26 cellular contexts compared by ENCODE assay signal in genomic region chr16:53489754-53490153, GRCh38. TPM values are rescaled to one million over a fixed set of nuclear protein-coding genes. Genes with fewer than 3 reads are reported as not detected.
DNase-seq lines count a peak whose midpoint lies in the region; ATAC-seq and TF ChIP-seq lines count a peak whose summit lies in the region.
"Had no signal": no experiment of that assay in that cellular context is flagged by ENCODE, and none has a peak within 500 bp of the region (broad histone marks: within the 10 kb centered on the region; RNA-seq: fewer than 3 reads in every experiment).

No MANE protein-coding gene starts in this region.

- H3K27ac ChIP-seq in vagina (no peak overlapping the region), neural progenitor cell (no peak overlapping the region)
- H3K27ac ChIP-seq: body of pancreas, SJSA1 had no signal

- intact Hi-C loops in activated CD4-positive, alpha-beta T cell treated with anti-CD3 and anti-CD28 coated beads for 36 hours (cut with DNase I, micrococcal nuclease): no loop called here
- intact Hi-C loops in natural killer cell (cut with micrococcal nuclease): no loop called here
- intact Hi-C loops in vagina (cut with DNase I): no loop called here

- peaks cover 5% of the 10 kb centered on the region for H4K20me1 ChIP-seq in neural progenitor cell (ENCODE audit: low read depth)

- no peak for DNase-seq in activated CD4-positive, alpha-beta T cell treated with anti-CD3 and anti-CD28 coated beads for 36 hours
- DNase-seq in activated CD4-positive, alpha-beta T cell treated with anti-CD3 and anti-CD28 coated beads for 4 hours: no peak
- DNase-seq in natural killer cell (no peak), immature natural killer cell (no peak), vagina (ENCODE audit: extremely low spot score in 2 of 2) (no peak), neural progenitor cell (ENCODE audit: low spot score) (no peak)
- no peak for DNase-seq in natural killer cell treated with Interleukin-12 subunit alpha and Interleukin-12 subunit beta and Interleukin-15 and Interleukin-18, amount 100 ng/mL, for 72 hours (ENCODE audit: low spot score)
- DNase-seq in stimulated activated effector memory CD8-positive, alpha-beta T cell treated with anti-CD3 and anti-CD28 coated beads, Interleukin-12 subunit alpha, Interleukin-12 subunit beta, amount 100 ng/mL, for 72 hours (ENCODE audit: low spot score in 2 of 2): no peak
- DNase-seq: 8988T; activated CD4-positive, CD25-positive, alpha-beta regulatory T cell treated with anti-CD3 and anti-CD28 coated beads, Interleukin-2, amount 50 U/mL, for 72 hours; body of pancreas; DMS 273 treated with DMSO at 0.1 percent for 48 hours; EL; HCEC 1CT; KBM-7; kidney; MG63; NCI-H2029 treated with DMSO at 0.1 percent for 48 hours; NCI-H69; nucleus accumbens; stimulated activated naive CD8-positive, alpha-beta T cell treated with anti-CD3 and anti-CD28 coated beads, Interleukin-15, amount 100 ng/mL, for 72 hours; T-helper 1 cell; thyroid gland had no signal

- H3K4me1 ChIP-seq in vagina (no peaks in the 10 kb centered on the region), neural progenitor cell (no peaks in the 10 kb centered on the region)
- H3K4me1 ChIP-seq: body of pancreas, SJSA1, thyroid gland had no signal

- peak overlapping the region; percentile 72 for H3K27ac Mint-ChIP-seq in activated CD4-positive, alpha-beta T cell treated with anti-CD3 and anti-CD28 coated beads for 36 hours
- H3K27ac Mint-ChIP-seq in natural killer cell (peak overlapping the region; percentile 45 to 55), immature natural killer cell (peak overlapping the region; percentile 12 to 83 (median 48)), neural progenitor cell (no peak overlapping the region)
- peak overlapping the region in 1 of 2 donors; percentile 41 for H3K27ac Mint-ChIP-seq in natural killer cell treated with Interleukin-12 subunit alpha and Interleukin-12 subunit beta and Interleukin-15 and Interleukin-18, amount 100 ng/mL, for 72 hours
- peak overlapping the region; percentile 45 for H3K27ac Mint-ChIP-seq in stimulated activated effector memory CD8-positive, alpha-beta T cell treated with anti-CD3 and anti-CD28 coated beads, Interleukin-12 subunit alpha, Interleukin-12 subunit beta, amount 100 ng/mL, for 72 hours
- H3K27ac Mint-ChIP-seq: activated T-helper 1 cell treated with anti-CD3 and anti-CD28 coated beads, Interleukin-12 subunit alpha, Interleukin-12 subunit beta, Interleukin-2, Interleukin-4 antibody, amounts not matched to agents 30 ng/mL and 10 ng/mL and 1 ng/mL, durations not matched to agents 14 hours and 24 hours and 36 hours; stimulated activated naive CD8-positive, alpha-beta T cell treated with anti-CD3 and anti-CD28 coated beads, Interleukin-15, amount 100 ng/mL, for 72 hours had no signal

- H3K9ac ChIP-seq in neural progenitor cell: no peak overlapping the region

- H3K4me3 Mint-ChIP-seq in activated CD4-positive, alpha-beta T cell treated with anti-CD3 and anti-CD28 coated beads for 36 hours: no peak overlapping the region
- H3K4me3 Mint-ChIP-seq in natural killer cell (no peak overlapping the region), immature natural killer cell (no peak overlapping the region), neural progenitor cell (no peak overlapping the region)
- H3K4me3 Mint-ChIP-seq in natural killer cell treated with Interleukin-12 subunit alpha and Interleukin-12 subunit beta and Interleukin-15 and Interleukin-18, amount 100 ng/mL, for 72 hours: no peak overlapping the region
- no peak overlapping the region for H3K4me3 Mint-ChIP-seq in stimulated activated effector memory CD8-positive, alpha-beta T cell treated with anti-CD3 and anti-CD28 coated beads, Interleukin-12 subunit alpha, Interleukin-12 subunit beta, amount 100 ng/mL, for 72 hours
- H3K4me3 Mint-ChIP-seq: activated T-helper 1 cell treated with anti-CD3 and anti-CD28 coated beads, Interleukin-12 subunit alpha, Interleukin-12 subunit beta, Interleukin-2, Interleukin-4 antibody, amounts not matched to agents 30 ng/mL and 10 ng/mL and 1 ng/mL, durations not matched to agents 14 hours and 24 hours and 36 hours; stimulated activated naive CD8-positive, alpha-beta T cell treated with anti-CD3 and anti-CD28 coated beads, Interleukin-15, amount 100 ng/mL, for 72 hours had no signal

- TF ChIP-seq CTCF in natural killer cell (IDR thresholded peaks at IDR 0.05) (no peak), vagina (IDR thresholded peaks at IDR 0.05) (no peak), neural progenitor cell (IDR thresholded peaks at IDR 0.05) (no peak)

- no peak overlapping the region for H3K4me2 ChIP-seq in neural progenitor cell

- H3F3A ChIP-seq in neural progenitor cell (ENCODE audit: low read depth): no peaks in the 10 kb centered on the region

- H3K36me3 ChIP-seq in vagina: peaks cover 0 to 59% of the 10 kb centered on the region in 2 donors
- H3K36me3 ChIP-seq in neural progenitor cell: peaks cover 33% of the 10 kb centered on the region

- TF ChIP-seq POLR2A in vagina (IDR thresholded peaks at IDR 0.05): no peak

- POLR2A ChIA-PET in activated CD4-positive, alpha-beta T cell treated with anti-CD3 and anti-CD28 coated beads for 36 hours (lab: Charles Lee): interaction anchor here (0.7 to 0.8 kb wide), 2 partner anchors 12 to 112 kb away, joined by 4 to 5 read pairs; no protein-coding TSS in a partner anchor

- H3K27me3 Mint-ChIP-seq in activated CD4-positive, alpha-beta T cell treated with anti-CD3 and anti-CD28 coated beads for 36 hours: no peaks in the 10 kb centered on the region
- H3K27me3 Mint-ChIP-seq in natural killer cell (ENCODE audit: low read depth in 2 of 2): no peaks in the 10 kb centered on the region
- no peaks in the 10 kb centered on the region for H3K27me3 Mint-ChIP-seq in natural killer cell treated with Interleukin-12 subunit alpha and Interleukin-12 subunit beta and Interleukin-15 and Interleukin-18, amount 100 ng/mL, for 72 hours
- H3K27me3 Mint-ChIP-seq in immature natural killer cell (ENCODE audit: low read depth in 3 of 3): no peaks in the 10 kb centered on the region
- H3K27me3 Mint-ChIP-seq in neural progenitor cell (ENCODE audit: insufficient read depth, low read depth): no peaks in the 10 kb centered on the region
- H3K27me3 Mint-ChIP-seq: stimulated activated naive CD8-positive, alpha-beta T cell treated with anti-CD3 and anti-CD28 coated beads, Interleukin-15, amount 100 ng/mL, for 72 hours had no signal

- no peaks in the 10 kb centered on the region for H3K79me2 ChIP-seq in neural progenitor cell (ENCODE audit: low read depth)

- H3K4me3 ChIP-seq in vagina (no peak overlapping the region), neural progenitor cell (no peak overlapping the region)
- H3K4me3 ChIP-seq: body of pancreas, GM12878, MG63, SJSA1, thyroid gland had no signal

- H3K27me3 ChIP-seq in vagina (no peaks in the 10 kb centered on the region), neural progenitor cell (no peaks in the 10 kb centered on the region)
- H3K27me3 ChIP-seq: body of pancreas, MG63, SJSA1, thyroid gland had no signal

- H2AFZ ChIP-seq in neural progenitor cell (replicated peaks): no peak overlapping the region

- peaks cover 9% of the 10 kb centered on the region for H3K9me3 Mint-ChIP-seq in activated CD4-positive, alpha-beta T cell treated with anti-CD3 and anti-CD28 coated beads for 36 hours (ENCODE audit: low read depth)
- H3K9me3 Mint-ChIP-seq in natural killer cell (peaks cover 2 to 3% of the 10 kb centered on the region in 2 donors), immature natural killer cell (peaks cover 0 to 11% (median 7%) of the 10 kb centered on the region in 6 donors), neural progenitor cell (peaks cover 2% of the 10 kb centered on the region)
- no peaks in the 10 kb centered on the region for H3K9me3 Mint-ChIP-seq in natural killer cell treated with Interleukin-12 subunit alpha and Interleukin-12 subunit beta and Interleukin-15 and Interleukin-18, amount 100 ng/mL, for 72 hours
- H3K9me3 Mint-ChIP-seq in stimulated activated effector memory CD8-positive, alpha-beta T cell treated with anti-CD3 and anti-CD28 coated beads, Interleukin-12 subunit alpha, Interleukin-12 subunit beta, amount 100 ng/mL, for 72 hours: no peaks in the 10 kb centered on the region

- peaks cover 66% of the 10 kb centered on the region for H3K36me3 Mint-ChIP-seq in activated CD4-positive, alpha-beta T cell treated with anti-CD3 and anti-CD28 coated beads for 36 hours (ENCODE audit: low read depth)
- H3K36me3 Mint-ChIP-seq in natural killer cell (peaks cover 49% of the 10 kb centered on the region), immature natural killer cell (peaks cover 51 to 81% (median 58%) of the 10 kb centered on the region in 3 donors), neural progenitor cell (peaks cover 51% of the 10 kb centered on the region)
- peaks cover 55% of the 10 kb centered on the region for H3K36me3 Mint-ChIP-seq in natural killer cell treated with Interleukin-12 subunit alpha and Interleukin-12 subunit beta and Interleukin-15 and Interleukin-18, amount 100 ng/mL, for 72 hours
- peaks cover 100% of the 10 kb centered on the region for H3K36me3 Mint-ChIP-seq in stimulated activated effector memory CD8-positive, alpha-beta T cell treated with anti-CD3 and anti-CD28 coated beads, Interleukin-12 subunit alpha, Interleukin-12 subunit beta, amount 100 ng/mL, for 72 hours

- H3K9me3 ChIP-seq in vagina (no peaks in the 10 kb centered on the region), neural progenitor cell (ENCODE audit: low read depth) (no peaks in the 10 kb centered on the region)
- H3K9me3 ChIP-seq: body of pancreas, MG63, SJSA1, thyroid gland had no signal

- ATAC-seq in activated CD4-positive, alpha-beta T cell treated with anti-CD3 and anti-CD28 coated beads for 36 hours: no peak
- no peak for ATAC-seq in natural killer cell
- no peak for ATAC-seq in natural killer cell treated with Interleukin-12 subunit alpha and Interleukin-12 subunit beta and Interleukin-15 and Interleukin-18, amount 100 ng/mL, for 72 hours
- ATAC-seq in stimulated activated effector memory CD8-positive, alpha-beta T cell treated with anti-CD3 and anti-CD28 coated beads, Interleukin-12 subunit alpha, Interleukin-12 subunit beta, amount 100 ng/mL, for 72 hours: no peak
- ATAC-seq: body of pancreas; GM12878; stimulated activated naive CD8-positive, alpha-beta T cell treated with anti-CD3 and anti-CD28 coated beads, Interleukin-15, amount 100 ng/mL, for 72 hours had no signal

- H3K4me1 Mint-ChIP-seq in activated CD4-positive, alpha-beta T cell treated with anti-CD3 and anti-CD28 coated beads for 36 hours: peaks cover 26% of the 10 kb centered on the region
- H3K4me1 Mint-ChIP-seq in natural killer cell (peaks cover 10 to 15% of the 10 kb centered on the region in 2 donors), immature natural killer cell (peaks cover 3 to 46% of the 10 kb centered on the region in 2 donors), neural progenitor cell (no peaks in the 10 kb centered on the region)
- H3K4me1 Mint-ChIP-seq in natural killer cell treated with Interleukin-12 subunit alpha and Interleukin-12 subunit beta and Interleukin-15 and Interleukin-18, amount 100 ng/mL, for 72 hours (ENCODE audit: low read depth in 2 of 2): peaks cover 6 to 8% of the 10 kb centered on the region in 2 donors
- H3K4me1 Mint-ChIP-seq in stimulated activated effector memory CD8-positive, alpha-beta T cell treated with anti-CD3 and anti-CD28 coated beads, Interleukin-12 subunit alpha, Interleukin-12 subunit beta, amount 100 ng/mL, for 72 hours: no peaks in the 10 kb centered on the region

- CTCF ChIA-PET in activated CD4-positive, alpha-beta T cell treated with anti-CD3 and anti-CD28 coated beads for 36 hours (lab: Charles Lee): no interaction called here

RNA-seq across cellular contexts. Expression of gene AKTIP, which starts 13.3 kb away (rescaled TPM):
- 10 to 100 TPM; 22.7 to 25.9 TPM for total RNA-seq in activated CD4-positive, alpha-beta T cell treated with anti-CD3 and anti-CD28 coated beads for 36 hours
- total RNA-seq in natural killer cell (10 to 100 TPM; 22.0 to 33.2 (median 23.2) TPM), vagina (32.2 TPM), neural progenitor cell (ENCODE audit: low replicate concordance) (21.4 and 24.0 TPM in 2 replicates)
- 10 to 100 TPM; 28.0 to 30.2 TPM for total RNA-seq in natural killer cell treated with Interleukin-12 subunit alpha and Interleukin-12 subunit beta and Interleukin-15 and Interleukin-18, amount 100 ng/mL, for 72 hours
- polyA plus RNA-seq in immature natural killer cell: 10 to 100 TPM; 23.3 to 32.0 (median 30.9) TPM

RNA-seq across cellular contexts. Expression of gene RBL2, which starts 55.5 kb away (rescaled TPM):
- 10 to 100 TPM; 65.6 to 67.6 TPM for total RNA-seq in activated CD4-positive, alpha-beta T cell treated with anti-CD3 and anti-CD28 coated beads for 36 hours
- total RNA-seq in natural killer cell (100 to 1,000 TPM; 140 to 222 (median 175) TPM), vagina (101 TPM), neural progenitor cell (ENCODE audit: low replicate concordance) (44.9 and 58.1 TPM in 2 replicates)
- 10 to 100 TPM; 45.0 to 46.0 TPM for total RNA-seq in natural killer cell treated with Interleukin-12 subunit alpha and Interleukin-12 subunit beta and Interleukin-15 and Interleukin-18, amount 100 ng/mL, for 72 hours
- 100 to 1,000 TPM; 140 to 194 (median 186) TPM for polyA plus RNA-seq in immature natural killer cell
